8 cellular contexts compared by ENCODE assay signal in genomic region chr2:239101071-239101470, GRCh38.
"Had no signal": no experiment of that assay in that cellular context is flagged by ENCODE, and none has a peak within 500 bp of the region (broad histone marks: within the 10 kb centered on the region; RNA-seq: fewer than 3 reads in every experiment).

No MANE protein-coding gene starts in this region.

- H3K4me3 Mint-ChIP-seq: IgD-negative memory B cell had no signal

- H3K27me3 Mint-ChIP-seq: IgD-negative memory B cell had no signal

- H3K9me3 ChIP-seq: HAP-1 had no signal

- ATAC-seq: HCT116, HepG2 had no signal

- H3K9me3 Mint-ChIP-seq: IgD-negative memory B cell had no signal

- DNase-seq: GM23248, GOT3, H7, KBM-7 had no signal

- H3K27ac Mint-ChIP-seq: IgD-negative memory B cell had no signal

- H3K4me1 Mint-ChIP-seq: IgD-negative memory B cell had no signal
